In genomic region chr11:2154889-2155288, GRCh38 we compare ENCODE assay signal across 25 cellular contexts. TPM values are rescaled to one million over a fixed set of nuclear protein-coding genes. Genes with fewer than 3 reads are reported as not detected.
A peak's percentile ranks its signal among the peaks of the same experiment; 100 is the strongest.
DNase-seq lines count a peak whose midpoint lies in the region; ATAC-seq, FAIRE-seq and TF ChIP-seq lines count a peak whose summit lies in the region.
"Had no signal": no experiment of that assay in that cellular context is flagged by ENCODE, and none has a peak within 500 bp of the region (broad histone marks: within the 10 kb centered on the region; RNA-seq: fewer than 3 reads in every experiment).

No MANE protein-coding gene starts in this region.

- DNase-seq in A549 (ENCODE audit: low read depth in 1 of 2, low spot score in 1 of 2) (no peak), NT2/D1 (ENCODE audit: low read depth, low spot score) (no peak), HepG2 (ENCODE audit: low spot score) (no peak), neuronal stem cell (ENCODE audit: low spot score) (no peak), cerebellum (ENCODE audit: low spot score) (no peak), body of pancreas (no peak)
- DNase-seq in activated naive CD4-positive, alpha-beta T cell treated with Interleukin-2 at 50 U/mL for 16 hours, result no peak
- DNase-seq: ACHN; AML-193; BE2C; CD4-positive, alpha-beta T cell; CD8-positive, alpha-beta memory T cell; DMS 273 treated with DMSO at 0.1 percent for 48 hours; DMS79; EL; GDM1 had no signal

- TF ChIP-seq EP300 in A549 (IDR thresholded peaks at IDR 0.05) (no peak), HepG2 (IDR thresholded peaks at IDR 0.05; ENCODE audit: low read depth in 2 of 2, low read length in 2 of 2) (no peak), HepG2 (CRISPR knock-in tag; IDR thresholded peaks at IDR 0.05; ENCODE audit: borderline replicate concordance) (no peak)

- H2BK15ac ChIP-seq in neuronal stem cell (ENCODE audit: low read length), result peak overlapping the region; percentile 97

- H3K36me3 ChIP-seq in NT2/D1 (ENCODE audit: insufficient read depth, insufficient read length, low read length), result no peaks in the 10 kb centered on the region
- no peaks in the 10 kb centered on the region for H3K36me3 ChIP-seq in HepG2 (replicated peaks in 1 of 2; ENCODE audit: control insufficient read depth in 1 of 2, insufficient read depth in 2 of 2, low read length in 2 of 2)
- no peaks in the 10 kb centered on the region for H3K36me3 ChIP-seq in neuronal stem cell (replicated peaks in 1 of 2; ENCODE audit: control insufficient read depth in 2 of 2, insufficient read depth in 2 of 2, low read length in 2 of 2)
- no peaks in the 10 kb centered on the region for H3K36me3 ChIP-seq in body of pancreas (replicated peaks in 1 of 2; ENCODE audit: insufficient read depth in 1 of 2, low read depth in 2 of 2)
- H3K36me3 ChIP-seq: BE2C; BLaER1 treated with 17β-estradiol and CSF1 and Interleukin-3, amounts not matched to agents 10 nM and 100 nM; HAP-1 had no signal

- no peaks in the 10 kb centered on the region for H3K79me1 ChIP-seq in neuronal stem cell (ENCODE audit: low read depth, low read length)

- no peaks in the 10 kb centered on the region for H3K79me2 ChIP-seq in HepG2 (ENCODE audit: insufficient read depth, low read length)

- peaks cover 18% of the 10 kb centered on the region for H3K27me3 ChIP-seq in NT2/D1 (ENCODE audit: insufficient read depth, insufficient read length)
- peaks cover 21 to 57% of the 10 kb centered on the region in 2 experiments for H3K27me3 ChIP-seq in HepG2 (ENCODE audit: control insufficient read depth in 1 of 2, insufficient read depth in 2 of 2, low read length in 2 of 2)
- H3K27me3 ChIP-seq in neuronal stem cell (ENCODE audit: control insufficient read depth in 3 of 3, insufficient read depth in 3 of 3, low read depth in 1 of 3, low read length in 3 of 3), result peaks cover 0 to 31% (median 0%) of the 10 kb centered on the region in 3 experiments
- peaks cover 0 to 11% of the 10 kb centered on the region in 2 donors for H3K27me3 ChIP-seq in body of pancreas
- H3K27me3 ChIP-seq: BE2C had no signal

- H2AFZ ChIP-seq in HepG2 (ENCODE audit: low read length) (no peak overlapping the region), neuronal stem cell (ENCODE audit: low read length) (no peak overlapping the region)
- H2AFZ ChIP-seq: GM23338 had no signal

- no peak overlapping the region for H3K14ac ChIP-seq in neuronal stem cell (ENCODE audit: low read length)

- no peaks in the 10 kb centered on the region for H4K20me1 ChIP-seq in HepG2 (ENCODE audit: insufficient read depth, low read length)

- no peak overlapping the region for H3K4me3 ChIP-seq in A549
- H3K4me3 ChIP-seq in NT2/D1 (ENCODE audit: insufficient read length, low read depth), result no peak overlapping the region
- no peak overlapping the region for H3K4me3 ChIP-seq in HepG2 (replicated peaks in 1 of 3; ENCODE audit: insufficient read depth in 1 of 3, low read depth in 2 of 3, low read length in 3 of 3)
- H3K4me3 ChIP-seq in neuronal stem cell (ENCODE audit: low read length in 2 of 2), result no peak overlapping the region
- H3K4me3 ChIP-seq in body of pancreas, result no peak overlapping the region
- H3K4me3 ChIP-seq: BLaER1 treated with 17β-estradiol and CSF1 and Interleukin-3, amounts not matched to agents 10 nM and 100 nM; GM12878; GM23338; HAP-1 had no signal

- H3K27ac ChIP-seq in A549 (no peak overlapping the region), HepG2 (ENCODE audit: extremely low read length, insufficient read depth, low read length) (no peak overlapping the region), neuronal stem cell (replicated peaks; ENCODE audit: low read length) (no peak overlapping the region), body of pancreas (no peak overlapping the region)
- H3K27ac ChIP-seq: 22Rv1; BLaER1 treated with 17β-estradiol and CSF1 and Interleukin-3, amounts not matched to agents 10 nM and 100 nM had no signal

- TF ChIP-seq CTCF in A549 (IDR thresholded peaks at IDR 0.05), result no peak
- no peak for TF ChIP-seq CTCF in HepG2 (CRISPR knock-in tag; IDR thresholded peaks at IDR 0.05)
- no peak for TF ChIP-seq CTCF in body of pancreas (IDR thresholded peaks at IDR 0.05)

- H3K4me2 ChIP-seq in A549, result no peak overlapping the region
- H3K4me2 ChIP-seq in HepG2 (ENCODE audit: low read depth, low read length), result no peak overlapping the region
- no peak overlapping the region for H3K4me2 ChIP-seq in neuronal stem cell (ENCODE audit: insufficient read depth, low read length, poor library complexity, severe bottlenecking)
- H3K4me2 ChIP-seq: GM23338 had no signal

- peak overlapping the region; percentile 98 for H2AK5ac ChIP-seq in neuronal stem cell (ENCODE audit: low read depth, low read length)

- FAIRE-seq in A549 (lab: Jason Lieb, UNC) (no peak), HepG2 (lab: Jason Lieb, UNC) (no peak)
- FAIRE-seq: A204.1, D721Med, GM12878, H54 had no signal

- 74% methylated on average over 14 of the region's 17 CpGs for WGBS in A549 (ENCODE audit: missing lambda C conversion rate)
- 20% methylated on average over 6 of the region's 17 CpGs for WGBS in HepG2 (ENCODE audit: low lambda C conversion rate)
- WGBS in neuronal stem cell (ENCODE audit: extremely low coverage in 2 of 2, insufficient read length in 2 of 2, insufficient replicate concordance in 1 of 2), 2 donors, result no CpG with 5 or more reads among the region's 17 CpGs
- WGBS in body of pancreas, 2 donors, result 70 to 74% methylated on average over 2 to 17 of the region's 17 CpGs

- H3K4me1 ChIP-seq in A549 (no peaks in the 10 kb centered on the region), NT2/D1 (ENCODE audit: insufficient read depth, insufficient read length) (peaks cover 12% of the 10 kb centered on the region), HepG2 (ENCODE audit: insufficient read depth, low read length) (peaks cover 20% of the 10 kb centered on the region), neuronal stem cell (ENCODE audit: control insufficient read depth in 2 of 2, insufficient read depth in 1 of 2, low read depth in 1 of 2, low read length in 2 of 2) (peaks cover 0 to 12% of the 10 kb centered on the region in 2 donors), body of pancreas (peaks cover 6% of the 10 kb centered on the region)
- H3K4me1 ChIP-seq: HAP-1 had no signal

- no peak overlapping the region for H3K23ac ChIP-seq in neuronal stem cell (ENCODE audit: low read depth, low read length, poor library complexity)

- CTCF ChIA-PET in A549 (lab: Yijun Ruan, JAX) (interaction anchor here (1.1 to 25.5 kb wide), 14 partner anchors 10 to 515 kb away, joined by 3 to 1333 read pairs (median 104); partner anchors contain the start of genes INS, LSP1, MRPL23 and SYT8), HepG2 (lab: Yijun Ruan, JAX; ENCODE audit: low intra/inter-chr PET ratio, low total read pairs) (interaction anchor here (2.2 kb wide), 1 partner anchor 515 kb away, joined by 10 read pairs; no protein-coding TSS in a partner anchor)

- no peaks in the 10 kb centered on the region for H3K9me3 ChIP-seq in A549
- H3K9me3 ChIP-seq in NT2/D1 (ENCODE audit: insufficient read depth, low read length), result no peaks in the 10 kb centered on the region
- H3K9me3 ChIP-seq in HepG2 (ENCODE audit: low read length), result no peaks in the 10 kb centered on the region
- no peaks in the 10 kb centered on the region for H3K9me3 ChIP-seq in neuronal stem cell (replicated peaks in 1 of 2; ENCODE audit: control insufficient read depth in 2 of 2, insufficient read depth in 1 of 2, low read depth in 1 of 2, low read length in 2 of 2)
- no peaks in the 10 kb centered on the region for H3K9me3 ChIP-seq in body of pancreas
- H3K9me3 ChIP-seq: BE2C; BLaER1 treated with 17β-estradiol and CSF1 and Interleukin-3, amounts not matched to agents 10 nM and 100 nM; HAP-1 had no signal

- peak overlapping the region; percentile 24 for H4K91ac ChIP-seq in neuronal stem cell (ENCODE audit: low read depth, low read length, poor library complexity)

- BruUV-seq in HepG2 (replicated peaks; lab: Mats Ljungman, UMichigan), result no TSS peak

- H2BK5ac ChIP-seq in neuronal stem cell (ENCODE audit: low read length), result no peak overlapping the region

- ATAC-seq in A549 (no peak), HepG2 (no peak), body of pancreas (no peak)
- ATAC-seq: GM12878, GM23338 had no signal

- H2BK120ac ChIP-seq in neuronal stem cell (ENCODE audit: low read depth, low read length), result peak overlapping the region; percentile 81

- peak overlapping the region; percentile 90 for H3K18ac ChIP-seq in neuronal stem cell (ENCODE audit: low read length)

- peak overlapping the region; percentile 30 for H4K8ac ChIP-seq in neuronal stem cell (ENCODE audit: low read depth, low read length)

- TF ChIP-seq POLR2A in A549 (IDR thresholded peaks at IDR 0.05; ENCODE audit: low read length) (no peak), HepG2 (IDR thresholded peaks at IDR 0.05; ENCODE audit: insufficient read depth in 1 of 2, low read depth in 2 of 2, low read length in 2 of 2) (no peak), body of pancreas (IDR thresholded peaks at IDR 0.05) (no peak)

- POLR2A ChIA-PET in A549 (lab: Yijun Ruan, JAX), result interaction anchor here (0.6 kb wide), 1 partner anchor 525 kb away, joined by 5 read pairs; no protein-coding TSS in a partner anchor
- POLR2A ChIA-PET in HepG2 (lab: Yijun Ruan, JAX), result no interaction called here

- intact Hi-C loops in HepG2 (cut with micrococcal nuclease; ENCODE audit: unreplicated experiment), result loop anchor here (5.0 kb wide), 1 partner anchor 503 kb away; no protein-coding TSS in a partner anchor
- intact Hi-C loops in body of pancreas (cut with DNase I), result loop anchor here (5.0 to 10.0 kb wide), 3 partner anchors 273 to 500 kb away; no protein-coding TSS in a partner anchor

- H3K9ac ChIP-seq in NT2/D1 (ENCODE audit: insufficient read length, low read depth) (peak overlapping the region; percentile 47), HepG2 (ENCODE audit: insufficient read depth, low read depth, low read length) (no peak overlapping the region), neuronal stem cell (ENCODE audit: low read depth, low read length, poor library complexity) (no peak overlapping the region)

- peak overlapping the region; percentile 100 for H2BK12ac ChIP-seq in neuronal stem cell (ENCODE audit: low read length)

- TF ChIP-seq RAD21 in A549 (conservative IDR thresholded peaks at IDR 0.05 in 1 of 2, IDR thresholded peaks at IDR 0.05 in 1 of 2) (no peak), HepG2 (CRISPR knock-in tag; IDR thresholded peaks at IDR 0.05) (no peak)

- peak overlapping the region; percentile 41 for H3K4ac ChIP-seq in neuronal stem cell (ENCODE audit: low read length)

- in situ Hi-C loops in HepG2 (cut with HindIII; ENCODE audit: extremely low pct_ligation_motif_present, low pct_unique_long_range_greater_than_20kb), result loop anchor here (5.0 kb wide), 4 partner anchors 273 to 498 kb away; partner anchors contain the start of gene KRTAP5-6

RNA-seq across cellular contexts. Expression of gene INS, which starts 6.1 kb away (rescaled TPM):
- not detected in 2 replicates for polyA plus RNA-seq in A549 (2011; rRNA removed)
- polyA plus RNA-seq in A549 (2012; cell fraction: cytosol; rRNA removed), result not detected in 2 replicates
- not detected in 2 replicates for polyA plus RNA-seq in A549 (2012; cell fraction: nucleus; rRNA removed)
- not detected in 3 replicates for polyA plus RNA-seq in A549 (2017; fragmentation: RNase III; extraction: RNeasy Plus Mini Kit Qiagen cat#74134 plus additional on column Dnase treatment)
- polyA minus RNA-seq in A549 (2011; rRNA and poly(A)+ RNA removed), result not detected in 2 replicates
- not detected in 2 replicates for total RNA-seq in HepG2 (2016; rRNA removed; fragmentation: Illumina TruSeq; extraction: Trizol)
- not detected in 2 replicates for total RNA-seq in HepG2 (2016; cell fraction: cytosol; rRNA removed; fragmentation: Illumina TruSeq; extraction: Trizol; ENCODE audit: low read depth)
- total RNA-seq in HepG2 (2016; cell fraction: insoluble cytoplasmic fraction; rRNA removed; fragmentation: Illumina TruSeq; extraction: Trizol), result not detected in 2 replicates
- total RNA-seq in HepG2 (2016; cell fraction: membrane; rRNA removed; fragmentation: Illumina TruSeq; extraction: Trizol), result not detected in 2 replicates
- not detected in 2 replicates for total RNA-seq in HepG2 (2016; cell fraction: nucleus; rRNA removed; fragmentation: Illumina TruSeq; extraction: Trizol)
- not detected in 2 replicates for polyA plus RNA-seq in HepG2 (2011; rRNA removed)
- not detected in 2 replicates for polyA plus RNA-seq in HepG2 (2011; cell fraction: cytosol; rRNA removed)
- not detected in 2 replicates for polyA plus RNA-seq in HepG2 (2011; cell fraction: nucleus; rRNA removed)
- polyA plus RNA-seq in HepG2 (2012), result not detected in 2 replicates
- polyA plus RNA-seq in HepG2 (2016; cell fraction: cytosol; fragmentation: Illumina TruSeq; extraction: Trizol; ENCODE audit: low read depth), result not detected in 2 replicates
- polyA plus RNA-seq in HepG2 (2016; cell fraction: insoluble cytoplasmic fraction; fragmentation: Illumina TruSeq; extraction: Trizol; ENCODE audit: low read depth), result not detected in 2 replicates
- polyA plus RNA-seq in HepG2 (2016; cell fraction: membrane; fragmentation: Illumina TruSeq; extraction: Trizol; ENCODE audit: low read depth), result not detected in 2 replicates
- not detected in 2 replicates for polyA plus RNA-seq in HepG2 (2016; cell fraction: nucleus; fragmentation: Illumina TruSeq; extraction: Trizol; ENCODE audit: insufficient read depth, low read depth)
- not detected in 2 replicates for polyA minus RNA-seq in HepG2 (2011; rRNA and poly(A)+ RNA removed; ENCODE audit: low replicate concordance)
- not detected in 2 replicates for polyA minus RNA-seq in HepG2 (2011; cell fraction: cytosol; rRNA and poly(A)+ RNA removed)
- not detected in 2 replicates for polyA minus RNA-seq in HepG2 (2011; cell fraction: nucleus; rRNA and poly(A)+ RNA removed)
- not detected for polyA plus RNA-seq in neuronal stem cell (2013, experiment 1 of 2)
- not detected for polyA plus RNA-seq in neuronal stem cell (2013, experiment 2 of 2)
- not detected for total RNA-seq in cerebellum
- over 10,000 TPM in 1 of 2 donors, 1,000 to 10,000 TPM in 1; 1,947 to 16,276 TPM for total RNA-seq in body of pancreas
- total RNA-seq: CD4-positive, alpha-beta T cell; CD8-positive, alpha-beta memory T cell; GM12878; GM23338 had no signal
- polyA plus RNA-seq: CD14-positive monocyte; CD8-positive, alpha-beta memory T cell; GM12878; GM23338 had no signal

RNA-seq across cellular contexts. Expression of gene IGF2, which starts 15.7 kb away (rescaled TPM):
- polyA plus RNA-seq in A549 (2011; rRNA removed) (2.0 and 4.9 TPM in 2 replicates), A549 (2017; fragmentation: RNase III; extraction: RNeasy Plus Mini Kit Qiagen cat#74134 plus additional on column Dnase treatment) (1.1 to 4.2 TPM (median 2.9 TPM) in 3 replicates), HepG2 (2011; rRNA removed) (254 and 379 TPM in 2 replicates)
- 1.4 and 1.6 TPM in 2 replicates for polyA plus RNA-seq in A549 (2012; cell fraction: cytosol; rRNA removed)
- 1.3 and 1.7 TPM in 2 replicates for polyA plus RNA-seq in A549 (2012; cell fraction: nucleus; rRNA removed)
- 8.9 and 10.0 TPM in 2 replicates for polyA minus RNA-seq in A549 (2011; rRNA and poly(A)+ RNA removed)
- total RNA-seq in HepG2 (2016; rRNA removed; fragmentation: Illumina TruSeq; extraction: Trizol) (79.1 and 138 TPM in 2 replicates), cerebellum (65.1 TPM), body of pancreas (10 to 100 TPM; 10.6 to 84.0 TPM)
- 150 and 154 TPM in 2 replicates for total RNA-seq in HepG2 (2016; cell fraction: cytosol; rRNA removed; fragmentation: Illumina TruSeq; extraction: Trizol; ENCODE audit: low read depth)
- total RNA-seq in HepG2 (2016; cell fraction: insoluble cytoplasmic fraction; rRNA removed; fragmentation: Illumina TruSeq; extraction: Trizol), result 71.0 and 125 TPM in 2 replicates
- total RNA-seq in HepG2 (2016; cell fraction: membrane; rRNA removed; fragmentation: Illumina TruSeq; extraction: Trizol), result 362 and 363 TPM in 2 replicates
- total RNA-seq in HepG2 (2016; cell fraction: nucleus; rRNA removed; fragmentation: Illumina TruSeq; extraction: Trizol), result 89.6 and 109 TPM in 2 replicates
- 454 and 616 TPM in 2 replicates for polyA plus RNA-seq in HepG2 (2011; cell fraction: cytosol; rRNA removed)
- 839 and 1,149 TPM in 2 replicates for polyA plus RNA-seq in HepG2 (2011; cell fraction: nucleus; rRNA removed)
- 4,210 and 4,559 TPM in 2 replicates for polyA plus RNA-seq in HepG2 (2012)
- polyA plus RNA-seq in HepG2 (2016; cell fraction: cytosol; fragmentation: Illumina TruSeq; extraction: Trizol; ENCODE audit: low read depth), result 341 and 387 TPM in 2 replicates
- 1,191 and 1,950 TPM in 2 replicates for polyA plus RNA-seq in HepG2 (2016; cell fraction: insoluble cytoplasmic fraction; fragmentation: Illumina TruSeq; extraction: Trizol; ENCODE audit: low read depth)
- 1,798 and 2,413 TPM in 2 replicates for polyA plus RNA-seq in HepG2 (2016; cell fraction: membrane; fragmentation: Illumina TruSeq; extraction: Trizol; ENCODE audit: low read depth)
- 949 and 1,082 TPM in 2 replicates for polyA plus RNA-seq in HepG2 (2016; cell fraction: nucleus; fragmentation: Illumina TruSeq; extraction: Trizol; ENCODE audit: insufficient read depth, low read depth)
- 0.19 and 781 TPM in 2 replicates for polyA minus RNA-seq in HepG2 (2011; rRNA and poly(A)+ RNA removed; ENCODE audit: low replicate concordance)
- polyA minus RNA-seq in HepG2 (2011; cell fraction: cytosol; rRNA and poly(A)+ RNA removed), result 811 and 1,353 TPM in 2 replicates
- 170 and 248 TPM in 2 replicates for polyA minus RNA-seq in HepG2 (2011; cell fraction: nucleus; rRNA and poly(A)+ RNA removed)
- 11.8 TPM for polyA plus RNA-seq in neuronal stem cell (2013, experiment 1 of 2)
- 11.0 TPM for polyA plus RNA-seq in neuronal stem cell (2013, experiment 2 of 2)
- total RNA-seq: CD4-positive, alpha-beta T cell had no signal
- polyA plus RNA-seq: CD14-positive monocyte; CD8-positive, alpha-beta memory T cell; GM12878 had no signal

RNA-seq across cellular contexts. Expression of gene TH, which starts 16.7 kb away (rescaled TPM):
- polyA plus RNA-seq in A549 (2011; rRNA removed) (not detected in 2 replicates), A549 (2017; fragmentation: RNase III; extraction: RNeasy Plus Mini Kit Qiagen cat#74134 plus additional on column Dnase treatment) (not detected in 3 replicates), HepG2 (2011; rRNA removed) (0.36 and 0.42 TPM in 2 replicates)
- 0.04 TPM in 2 replicates for polyA plus RNA-seq in A549 (2012; cell fraction: cytosol; rRNA removed)
- 0.05 and 0.06 TPM in 2 replicates for polyA plus RNA-seq in A549 (2012; cell fraction: nucleus; rRNA removed)
- 0.15 TPM in 1 of 2 replicates, not detected in the other for polyA minus RNA-seq in A549 (2011; rRNA and poly(A)+ RNA removed)
- total RNA-seq in HepG2 (2016; rRNA removed; fragmentation: Illumina TruSeq; extraction: Trizol) (not detected in 2 replicates), cerebellum (0.54 TPM), body of pancreas (under 1 TPM in 1 of 2 donors, not detected in 1; 0.66 TPM)
- total RNA-seq in HepG2 (2016; cell fraction: cytosol; rRNA removed; fragmentation: Illumina TruSeq; extraction: Trizol; ENCODE audit: low read depth), result not detected in 2 replicates
- total RNA-seq in HepG2 (2016; cell fraction: insoluble cytoplasmic fraction; rRNA removed; fragmentation: Illumina TruSeq; extraction: Trizol), result not detected in 2 replicates
- not detected in 2 replicates for total RNA-seq in HepG2 (2016; cell fraction: membrane; rRNA removed; fragmentation: Illumina TruSeq; extraction: Trizol)
- not detected in 2 replicates for total RNA-seq in HepG2 (2016; cell fraction: nucleus; rRNA removed; fragmentation: Illumina TruSeq; extraction: Trizol)
- polyA plus RNA-seq in HepG2 (2011; cell fraction: cytosol; rRNA removed), result 0.08 and 0.15 TPM in 2 replicates
- 3.1 and 4.3 TPM in 2 replicates for polyA plus RNA-seq in HepG2 (2011; cell fraction: nucleus; rRNA removed)
- polyA plus RNA-seq in HepG2 (2012), result not detected in 2 replicates
- polyA plus RNA-seq in HepG2 (2016; cell fraction: cytosol; fragmentation: Illumina TruSeq; extraction: Trizol; ENCODE audit: low read depth), result not detected in 2 replicates
- polyA plus RNA-seq in HepG2 (2016; cell fraction: insoluble cytoplasmic fraction; fragmentation: Illumina TruSeq; extraction: Trizol; ENCODE audit: low read depth), result not detected in 2 replicates
- not detected in 2 replicates for polyA plus RNA-seq in HepG2 (2016; cell fraction: membrane; fragmentation: Illumina TruSeq; extraction: Trizol; ENCODE audit: low read depth)
- not detected in 2 replicates for polyA plus RNA-seq in HepG2 (2016; cell fraction: nucleus; fragmentation: Illumina TruSeq; extraction: Trizol; ENCODE audit: insufficient read depth, low read depth)
- not detected in 2 replicates for polyA minus RNA-seq in HepG2 (2011; rRNA and poly(A)+ RNA removed; ENCODE audit: low replicate concordance)
- polyA minus RNA-seq in HepG2 (2011; cell fraction: cytosol; rRNA and poly(A)+ RNA removed), result not detected in 2 replicates
- not detected in 2 replicates for polyA minus RNA-seq in HepG2 (2011; cell fraction: nucleus; rRNA and poly(A)+ RNA removed)
- polyA plus RNA-seq in neuronal stem cell (2013, experiment 1 of 2), result 1.0 TPM
- polyA plus RNA-seq in neuronal stem cell (2013, experiment 2 of 2), result 0.82 TPM
- total RNA-seq: CD4-positive, alpha-beta T cell; CD8-positive, alpha-beta memory T cell; GM12878; GM23338 had no signal
- polyA plus RNA-seq: CD14-positive monocyte; CD8-positive, alpha-beta memory T cell; GM12878 had no signal

Comparison
In these comparisons a context has a peak if more than half of its experiments do, and no peak if none do; other contexts are left out.
1. RNA of gene INS, which starts 6.1 kb away (total RNA-seq): 1,947 to 16,276 TPM in body of pancreas; not detected in HepG2 and not detected in cerebellum (single experiment); every median in the first group is over 1,000 times any median in the second.
2. Of the 38 proteins assayed by ChIP-seq in both HepG2 and A549: peak only in HepG2: none; only in A549: none; in both: MAFK; in neither: 37.